Comparison of ENCODE assay signal across 10 cellular contexts in genomic region chr20:48684501-48685041, GRCh38.
DNase-seq lines count a peak whose midpoint lies in the region; ATAC-seq, FAIRE-seq and TF ChIP-seq lines count a peak whose summit lies in the region.
"Had no signal": no experiment of that assay in that cellular context is flagged by ENCODE, and none has a peak within 500 bp of the region (broad histone marks: within the 10 kb centered on the region; RNA-seq: fewer than 3 reads in every experiment).

No MANE protein-coding gene starts in this region.

- H3K4me1 ChIP-seq in mucosa of descending colon (ENCODE audit: low read depth): peaks cover 50% of the 10 kb centered on the region
- H3K4me1 ChIP-seq in upper lobe of left lung: peaks cover 60 to 75% (median 71%) of the 10 kb centered on the region in 4 donors

- CTCF ChIA-PET in activated naive CD4-positive, alpha-beta T cell treated with anti-CD3 and anti-CD28 coated beads for 36 hours (lab: Charles Lee): interaction anchor here (1.1 to 4.0 kb wide), 2 partner anchors 16 to 27 kb away, joined by 3 to 11 read pairs; no protein-coding TSS in a partner anchor

- H3K9me3 Mint-ChIP-seq in activated naive CD4-positive, alpha-beta T cell treated with anti-CD3 and anti-CD28 coated beads, Interleukin-2, amount 50 U/mL, for 72 hours: no peaks in the 10 kb centered on the region
- H3K9me3 Mint-ChIP-seq in activated naive CD4-positive, alpha-beta T cell treated with anti-CD3 and anti-CD28 coated beads for 36 hours: no peaks in the 10 kb centered on the region
- H3K9me3 Mint-ChIP-seq in activated naive CD8-positive, alpha-beta T cell treated with anti-CD3 and anti-CD28 coated beads, Interleukin-2, amount 50 U/mL, for 24 hours: no peaks in the 10 kb centered on the region

- FAIRE-seq in GM12891 (lab: Jason Lieb, UNC): no peak
- FAIRE-seq: endometrium had no signal

- no peak for DNase-seq in activated naive CD4-positive, alpha-beta T cell treated with anti-CD3 and anti-CD28 coated beads, Interleukin-2, amount 50 U/mL, for 72 hours (ENCODE audit: low spot score in 2 of 2)
- no peak for DNase-seq in activated naive CD4-positive, alpha-beta T cell treated with anti-CD3 and anti-CD28 coated beads for 36 hours
- DNase-seq in activated naive CD8-positive, alpha-beta T cell treated with anti-CD3 and anti-CD28 coated beads, Interleukin-2, amount 50 U/mL, for 24 hours: no peak
- DNase-seq in mucosa of descending colon (peak in 2 of 3 donors; percentile 45 to 56), upper lobe of left lung (no peak), left lobe of liver (ENCODE audit: low spot score) (no peak), GM12891 (ENCODE audit: insufficient read length, low spot score) (no peak), NCI-H526 treated with DMSO at 0.1 percent for 48 hours (lab: John Stamatoyannopoulos, UW) (no peak)
- DNase-seq: NCI-H2029 treated with DMSO at 0.1 percent for 48 hours had no signal

- no peaks in the 10 kb centered on the region for H3K4me1 Mint-ChIP-seq in activated naive CD4-positive, alpha-beta T cell treated with anti-CD3 and anti-CD28 coated beads for 36 hours (ENCODE audit: low read depth)
- H3K4me1 Mint-ChIP-seq in activated naive CD8-positive, alpha-beta T cell treated with anti-CD3 and anti-CD28 coated beads, Interleukin-2, amount 50 U/mL, for 24 hours: peaks cover 5% of the 10 kb centered on the region

- no peak for TF ChIP-seq POLR2A in upper lobe of left lung (IDR thresholded peaks at IDR 0.05)
- no peak for TF ChIP-seq POLR2A in GM12891 (IDR thresholded peaks at IDR 0.05; ENCODE audit: low read depth, low read length)

- no peak for TF ChIP-seq EP300 in upper lobe of left lung (IDR thresholded peaks at IDR 0.05)

- TF ChIP-seq CTCF in mucosa of descending colon (IDR thresholded peaks at IDR 0.05) (no peak), upper lobe of left lung (IDR thresholded peaks at IDR 0.05) (no peak)

- peak overlapping the region in 3 of 4 donors; percentile 45 to 56 (median 56) for H3K27ac ChIP-seq in upper lobe of left lung

- intact Hi-C loops in activated naive CD4-positive, alpha-beta T cell treated with anti-CD3 and anti-CD28 coated beads for 36 hours (cut with micrococcal nuclease): no loop called here
- intact Hi-C loops in mucosa of descending colon (cut with DNase I, micrococcal nuclease): no loop called here

- H3K27ac Mint-ChIP-seq in activated naive CD4-positive, alpha-beta T cell treated with anti-CD3 and anti-CD28 coated beads, Interleukin-2, amount 50 U/mL, for 72 hours: peak overlapping the region; percentile 24 to 59
- H3K27ac Mint-ChIP-seq in activated naive CD4-positive, alpha-beta T cell treated with anti-CD3 and anti-CD28 coated beads for 36 hours: no peak overlapping the region
- H3K27ac Mint-ChIP-seq in activated naive CD8-positive, alpha-beta T cell treated with anti-CD3 and anti-CD28 coated beads, Interleukin-2, amount 50 U/mL, for 24 hours: peak overlapping the region; percentile 42

- ATAC-seq in activated naive CD4-positive, alpha-beta T cell treated with anti-CD3 and anti-CD28 coated beads, Interleukin-2, amount 50 U/mL, for 72 hours: no peak
- ATAC-seq in activated naive CD8-positive, alpha-beta T cell treated with anti-CD3 and anti-CD28 coated beads, Interleukin-2, amount 50 U/mL, for 24 hours: no peak
- ATAC-seq in mucosa of descending colon: peak; percentile 25
- ATAC-seq in upper lobe of left lung (ENCODE audit: low FRiP score in 2 of 2): no peak
- ATAC-seq in left lobe of liver: no peak

- no peak overlapping the region for H3K4me3 ChIP-seq in mucosa of descending colon
- no peak overlapping the region for H3K4me3 ChIP-seq in upper lobe of left lung

- H3K27me3 ChIP-seq in upper lobe of left lung: no peaks in the 10 kb centered on the region

- H3K36me3 Mint-ChIP-seq in activated naive CD4-positive, alpha-beta T cell treated with anti-CD3 and anti-CD28 coated beads, Interleukin-2, amount 50 U/mL, for 72 hours: no peaks in the 10 kb centered on the region
- peaks cover 7% of the 10 kb centered on the region for H3K36me3 Mint-ChIP-seq in activated naive CD4-positive, alpha-beta T cell treated with anti-CD3 and anti-CD28 coated beads for 36 hours (ENCODE audit: low read depth)
- peaks cover 21% of the 10 kb centered on the region for H3K36me3 Mint-ChIP-seq in activated naive CD8-positive, alpha-beta T cell treated with anti-CD3 and anti-CD28 coated beads, Interleukin-2, amount 50 U/mL, for 24 hours (ENCODE audit: low read depth)

- H3K36me3 ChIP-seq in mucosa of descending colon (ENCODE audit: low read depth) (no peaks in the 10 kb centered on the region), upper lobe of left lung (peaks cover 0 to 55% (median 21%) of the 10 kb centered on the region in 4 donors)

- no peaks in the 10 kb centered on the region for H3K9me3 ChIP-seq in mucosa of descending colon
- no peaks in the 10 kb centered on the region for H3K9me3 ChIP-seq in upper lobe of left lung

- no peak overlapping the region for H3K4me3 Mint-ChIP-seq in activated naive CD4-positive, alpha-beta T cell treated with anti-CD3 and anti-CD28 coated beads for 36 hours
- no peak overlapping the region for H3K4me3 Mint-ChIP-seq in activated naive CD8-positive, alpha-beta T cell treated with anti-CD3 and anti-CD28 coated beads, Interleukin-2, amount 50 U/mL, for 24 hours

- 63 to 71% methylated on average over 14 of the region's 14 CpGs for WGBS in upper lobe of left lung, 2 donors

- H3K27me3 Mint-ChIP-seq in activated naive CD4-positive, alpha-beta T cell treated with anti-CD3 and anti-CD28 coated beads for 36 hours (ENCODE audit: low read depth): no peaks in the 10 kb centered on the region
- no peaks in the 10 kb centered on the region for H3K27me3 Mint-ChIP-seq in activated naive CD8-positive, alpha-beta T cell treated with anti-CD3 and anti-CD28 coated beads, Interleukin-2, amount 50 U/mL, for 24 hours

TF ChIP-seq in GM12891, 5 proteins besides CTCF, POLR2A, EP300 and RAD21:
- TF ChIP-seq PAX5 (IDR thresholded peaks at IDR 0.05; ENCODE audit: insufficient read depth, low read length, severe bottlenecking) (no peak), POU2F2 (IDR thresholded peaks at IDR 0.05; ENCODE audit: low read depth, low read length) (no peak), SPI1 (IDR thresholded peaks at IDR 0.05; ENCODE audit: low read depth, low read length) (no peak), POLR2AphosphoS5 (IDR thresholded peaks at IDR 0.05; ENCODE audit: low read depth, low read length) (no peak), TAF1 (IDR thresholded peaks at IDR 0.05; ENCODE audit: low read depth, low read length) (no peak)
TF ChIP-seq in GM12891: peak in this region for 0.

Comparison
In these comparisons a context has a peak if more than half of its experiments do, and no peak if none do; other contexts are left out.
1. DNase-seq: peak in mucosa of descending colon (2 of 3); none in activated naive CD4-positive, alpha-beta T cell treated with anti-CD3 and anti-CD28 coated beads, Interleukin-2, amount 50 U/mL, for 72 hours (0 of 2), activated naive CD4-positive, alpha-beta T cell treated with anti-CD3 and anti-CD28 coated beads for 36 hours (single experiment), activated naive CD8-positive, alpha-beta T cell treated with anti-CD3 and anti-CD28 coated beads, Interleukin-2, amount 50 U/mL, for 24 hours (single experiment), upper lobe of left lung (0 of 2), left lobe of liver (single experiment), GM12891 (single experiment) and NCI-H526 treated with DMSO at 0.1 percent for 48 hours (single experiment).